Comparison of ENCODE assay signal across 8 cellular contexts in the genomic region with DNA sequence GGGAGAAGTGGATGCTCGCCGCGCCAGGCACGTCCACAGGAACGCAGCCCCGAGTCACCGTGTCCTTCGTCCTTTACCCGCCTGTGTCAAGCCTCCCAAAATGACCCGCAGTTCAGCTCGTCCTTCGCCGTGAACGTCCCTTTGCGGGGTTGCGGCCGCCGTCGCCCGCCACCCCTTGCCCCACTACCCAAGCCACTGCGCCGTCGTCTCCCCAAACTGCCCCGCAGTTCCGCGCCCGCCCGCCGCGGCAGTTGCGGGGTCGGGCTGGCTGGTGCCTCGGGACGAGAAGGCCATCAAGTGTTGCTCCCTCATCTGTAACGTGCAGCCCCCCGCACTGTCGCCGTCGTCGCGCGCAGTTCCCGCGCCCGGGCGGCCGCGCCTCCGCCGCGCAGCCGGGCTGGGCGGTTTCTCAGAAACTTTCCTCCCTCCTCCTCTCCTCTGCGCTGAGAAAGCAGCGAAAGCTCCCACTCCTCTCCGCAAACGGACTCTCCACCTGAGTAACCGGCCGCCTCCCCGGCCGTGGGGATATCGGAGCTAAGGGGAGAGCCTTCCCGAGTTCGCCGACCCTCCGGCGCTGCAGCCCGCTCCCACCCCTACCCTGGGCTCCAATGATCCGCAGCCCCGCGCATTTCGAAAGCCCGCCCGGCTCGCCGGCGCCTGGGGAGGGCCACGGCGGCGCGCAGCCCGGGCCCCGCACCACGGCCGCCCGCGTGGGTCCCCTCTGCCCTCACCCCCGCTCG. TPM values are rescaled to one million over a fixed set of nuclear protein-coding genes. Genes with fewer than 3 reads are reported as not detected.
DNase-seq lines count a peak whose midpoint lies in the region; ATAC-seq and TF ChIP-seq lines count a peak whose summit lies in the region.

No MANE protein-coding gene starts in this region.

- peak overlapping the region; percentile 100 for H3K4me3 ChIP-seq in CD4-positive, CD25-positive, alpha-beta regulatory T cell (ENCODE audit: low read depth, low read length)
- H3K4me3 ChIP-seq in mucosa of stomach (ENCODE audit: low read length): peak overlapping the region; percentile 73
- H3K4me3 ChIP-seq in tibial artery: peak overlapping the region; percentile 83 to 86

- H3K9ac ChIP-seq in mucosa of stomach (ENCODE audit: low read length): peak overlapping the region; percentile 93

- no peak; the same call in 1 of the 2 replicates for TF ChIP-seq EP300 in Ishikawa (IDR thresholded peaks at IDR 0.05; ENCODE audit: borderline replicate concordance)

- no peaks in the 10 kb centered on the region for H3K9me3 ChIP-seq in CD4-positive, CD25-positive, alpha-beta regulatory T cell (ENCODE audit: control insufficient read depth in 2 of 2, low read length in 2 of 2)
- no peaks in the 10 kb centered on the region for H3K9me3 ChIP-seq in mucosa of stomach (ENCODE audit: control insufficient read depth, low read length)
- H3K9me3 ChIP-seq in tibial artery: no peaks in the 10 kb centered on the region

- TF ChIP-seq CTCF in endothelial cell (IDR thresholded peaks at IDR 0.05; ENCODE audit: unreplicated experiment): no peak
- TF ChIP-seq CTCF in tibial artery (IDR thresholded peaks at IDR 0.05): no peak

- peak; percentile 21 to 58 (median 56) for DNase-seq in CD4-positive, CD25-positive, alpha-beta regulatory T cell
- DNase-seq in activated CD4-positive, alpha-beta T cell treated with anti-CD3 and anti-CD28 coated beads, Interleukin-2, amount 50 U/mL, for 48 hours: peak; percentile 37 to 58
- DNase-seq in endothelial cell (ENCODE audit: low spot score) (peak; percentile 44), tibial artery (peak; percentile 42 to 75), NCI-H774 (lab: John Stamatoyannopoulos, UW) (no peak)

- peaks cover 21 to 47% (median 25%) of the 10 kb centered on the region in 4 donors for H3K4me1 Mint-ChIP-seq in CD4-positive, CD25-positive, alpha-beta regulatory T cell
- peaks cover 24% of the 10 kb centered on the region for H3K4me1 Mint-ChIP-seq in endothelial cell (ENCODE audit: unreplicated experiment)

- peaks cover 36% of the 10 kb centered on the region for H3K36me3 Mint-ChIP-seq in CD4-positive, CD25-positive, alpha-beta regulatory T cell
- peaks cover 28% of the 10 kb centered on the region for H3K36me3 Mint-ChIP-seq in endothelial cell (ENCODE audit: low read depth, unreplicated experiment)

- H3K27ac Mint-ChIP-seq in CD4-positive, CD25-positive, alpha-beta regulatory T cell: peak overlapping the region; percentile 97 to 98 (median 97)
- H3K27ac Mint-ChIP-seq in endothelial cell (ENCODE audit: unreplicated experiment): peak overlapping the region; percentile 3

- H3K36me3 ChIP-seq in CD4-positive, CD25-positive, alpha-beta regulatory T cell (ENCODE audit: control insufficient read depth, insufficient read depth, low read length): peaks cover 28% of the 10 kb centered on the region
- H3K36me3 ChIP-seq in mucosa of stomach (ENCODE audit: control insufficient read depth, insufficient read depth, low read length) (no peaks in the 10 kb centered on the region), tibial artery (peaks cover 17 to 34% (median 30%) of the 10 kb centered on the region in 3 donors)

- ATAC-seq in CD4-positive, CD25-positive, alpha-beta regulatory T cell (ENCODE audit: low read depth in 2 of 2): no peak
- no peak for ATAC-seq in GM21526 (IDR thresholded peaks at IDR 0.05; ENCODE audit: low FRiP score, unreplicated experiment)

- H3K27ac ChIP-seq in CD4-positive, CD25-positive, alpha-beta regulatory T cell (ENCODE audit: insufficient read depth, low read length, poor library complexity, severe bottlenecking): peak overlapping the region; percentile 98
- H3K27ac ChIP-seq in tibial artery: peak overlapping the region; percentile 99 to 100

- H3K27me3 Mint-ChIP-seq in CD4-positive, CD25-positive, alpha-beta regulatory T cell: peaks cover 13% of the 10 kb centered on the region
- peaks cover 18% of the 10 kb centered on the region for H3K27me3 Mint-ChIP-seq in endothelial cell (ENCODE audit: unreplicated experiment)

- H3K4me3 Mint-ChIP-seq in CD4-positive, CD25-positive, alpha-beta regulatory T cell: peak overlapping the region; percentile 91 to 99 (median 98)
- peak overlapping the region; percentile 85 for H3K4me3 Mint-ChIP-seq in endothelial cell (ENCODE audit: unreplicated experiment)

- H3K4me1 ChIP-seq in CD4-positive, CD25-positive, alpha-beta regulatory T cell (ENCODE audit: control insufficient read depth, insufficient read depth, low read length, poor library complexity, severe bottlenecking): peaks cover 60% of the 10 kb centered on the region
- H3K4me1 ChIP-seq in mucosa of stomach (ENCODE audit: control insufficient read depth, insufficient read depth, low read length): peaks cover 18% of the 10 kb centered on the region
- peaks cover 0 to 49% (median 23%) of the 10 kb centered on the region in 4 donors for H3K4me1 ChIP-seq in tibial artery

- peaks cover 0 to 8% (median 1%) of the 10 kb centered on the region in 7 donors for H3K9me3 Mint-ChIP-seq in CD4-positive, CD25-positive, alpha-beta regulatory T cell
- H3K9me3 Mint-ChIP-seq in endothelial cell (ENCODE audit: unreplicated experiment): no peaks in the 10 kb centered on the region

- H3K27me3 ChIP-seq in CD4-positive, CD25-positive, alpha-beta regulatory T cell (ENCODE audit: control insufficient read depth, insufficient read depth, low read length): no peaks in the 10 kb centered on the region
- H3K27me3 ChIP-seq in mucosa of stomach (ENCODE audit: control insufficient read depth, insufficient read depth, low read length) (no peaks in the 10 kb centered on the region), tibial artery (no peaks in the 10 kb centered on the region)

- TF ChIP-seq RAD21 in Ishikawa (IDR thresholded peaks at IDR 0.05; ENCODE audit: low read depth): no peak

- intact Hi-C loops in tibial artery (cut with DNase I; ENCODE audit: low total_unique reads): loop anchor here (10.0 kb wide), 1 partner anchor 171 kb away; the partner anchor contains the start of gene GPRC5A

TF ChIP-seq in Ishikawa, 13 proteins besides CTCF, POLR2A, EP300 and RAD21:
- TF ChIP-seq CREB1 (IDR thresholded peaks at IDR 0.05; ENCODE audit: low read depth) (no peak), TEAD4 (IDR thresholded peaks at IDR 0.05) (peak; percentile 33; the same call in 1 of the 2 replicates), USF1 (IDR thresholded peaks at IDR 0.05) (no peak), TAF1 (IDR thresholded peaks at IDR 0.05; ENCODE audit: low read depth) (peak; percentile 7; the same call in 1 of the 2 replicates), YY1 (IDR thresholded peaks at IDR 0.05; ENCODE audit: low read depth) (peak; percentile 21; the same call in 1 of the 2 replicates), TCF12 (IDR thresholded peaks at IDR 0.05; ENCODE audit: low read depth) (no peak), REST (IDR thresholded peaks at IDR 0.05; ENCODE audit: low read depth) (no peak), NFIC (IDR thresholded peaks at IDR 0.05) (no peak), FOXM1 (IDR thresholded peaks at IDR 0.05; ENCODE audit: borderline replicate concordance, low read depth) (0 out of 2 replicates have a peak, but pooled peaks have one; percentile 1), ZBTB7A (IDR thresholded peaks at IDR 0.05; ENCODE audit: low read depth) (no peak; the same call in 1 of the 2 replicates), EGR1 (IDR thresholded peaks at IDR 0.05) (0 out of 2 replicates have a peak, but pooled peaks have one; percentile 9), CEBPB (IDR thresholded peaks at IDR 0.05) (no peak)
- TF ChIP-seq, protein P1, sequence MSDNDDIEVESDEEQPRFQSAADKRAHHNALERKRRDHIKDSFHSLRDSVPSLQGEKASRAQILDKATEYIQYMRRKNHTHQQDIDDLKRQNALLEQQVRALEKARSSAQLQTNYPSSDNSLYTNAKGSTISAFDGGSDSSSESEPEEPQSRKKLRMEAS (IDR thresholded peaks at IDR 0.05): peak; percentile 41; the same call in 1 of the 2 replicates

RNA-seq across cellular contexts. Expression of gene CDKN1B, which starts 6.7 kb away (rescaled TPM):
- total RNA-seq in CD4-positive, CD25-positive, alpha-beta regulatory T cell: 391 TPM
- 10 to 100 TPM; 13.4 to 41.7 (median 21.1) TPM for polyA plus RNA-seq in CD4-positive, CD25-positive, alpha-beta regulatory T cell
- total RNA-seq in endothelial cell (ENCODE audit: unreplicated experiment): 34.6 TPM

RNA-seq across cellular contexts. Expression of gene GPR19, which starts 27.9 kb away (rescaled TPM):
- 5.8 TPM for total RNA-seq in CD4-positive, CD25-positive, alpha-beta regulatory T cell
- polyA plus RNA-seq in CD4-positive, CD25-positive, alpha-beta regulatory T cell: 1 to 10 TPM; 3.5 to 6.1 (median 4.0) TPM
- total RNA-seq in endothelial cell (ENCODE audit: unreplicated experiment): 4.0 TPM

Comparison
In these comparisons a context has a peak if more than half of its experiments do, and no peak if none do; other contexts are left out.
1. RNA of gene CDKN1B, which starts 6.7 kb away (total RNA-seq): 391 TPM in CD4-positive, CD25-positive, alpha-beta regulatory T cell (single experiment); 34.6 TPM in endothelial cell (single experiment); every median in the first group is over 10 times any median in the second.
2. Peak in every context shown above with its lines, with median percentiles within 50 percentile points of each other: H3K4me3 ChIP-seq.